Comparison of ENCODE assay signal across 32 cellular contexts in the genomic region with DNA sequence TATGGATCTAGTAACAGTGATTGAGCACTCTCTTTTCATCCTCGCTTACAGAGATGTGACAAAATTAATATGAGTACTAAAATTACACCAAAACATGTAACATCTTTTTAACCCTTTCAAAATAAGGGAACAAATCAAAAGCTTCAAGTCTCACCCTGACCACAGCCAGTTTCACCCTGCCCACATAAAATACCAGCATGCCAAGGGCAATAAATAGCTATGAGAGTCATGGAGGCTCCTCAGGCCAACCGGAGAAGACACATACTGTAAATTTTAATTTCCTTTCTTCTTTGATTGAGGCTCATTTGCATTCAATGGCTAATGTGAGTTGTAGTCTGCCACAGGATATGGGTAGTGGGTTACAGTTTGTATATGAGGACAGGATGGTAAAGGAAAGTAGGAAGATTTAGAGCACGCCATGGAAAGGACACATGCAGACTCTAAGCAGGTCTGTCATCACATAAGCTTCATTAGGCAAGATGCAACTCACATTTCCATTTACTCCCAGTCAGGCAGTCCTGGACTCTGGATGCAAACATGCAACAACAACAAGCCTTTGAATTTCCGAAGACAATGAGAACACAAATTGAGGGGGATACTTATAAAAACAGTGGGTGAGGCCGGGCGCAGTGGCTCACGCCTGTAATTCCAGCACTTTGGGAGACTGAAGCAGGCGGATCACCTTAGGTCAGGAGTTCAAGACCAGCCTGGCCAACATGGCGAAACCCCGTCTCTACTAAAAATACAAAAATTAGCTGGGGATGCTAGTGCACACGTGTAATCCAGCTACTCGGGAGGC. TPM values are rescaled to one million over a fixed set of nuclear protein-coding genes. Genes with fewer than 3 reads are reported as not detected.
DNase-seq lines count a peak whose midpoint lies in the region; ATAC-seq and TF ChIP-seq lines count a peak whose summit lies in the region.
"Had no signal": no experiment of that assay in that cellular context is flagged by ENCODE, and none has a peak within 500 bp of the region (broad histone marks: within the 10 kb centered on the region; RNA-seq: fewer than 3 reads in every experiment).

No MANE protein-coding gene starts in this region.

- H3K36me3 Mint-ChIP-seq in activated T-helper 1 cell treated with anti-CD3 and anti-CD28 coated beads, Interleukin-12 subunit alpha, Interleukin-12 subunit beta, Interleukin-2, Interleukin-4 antibody, amounts not matched to agents 30 ng/mL and 10 ng/mL and 1 ng/mL, durations not matched to agents 14 hours and 24 hours and 36 hours (ENCODE audit: low read depth): peaks cover 21% of the 10 kb centered on the region
- H3K36me3 Mint-ChIP-seq in stimulated activated naive B cell treated with anti-CD40 and anti-IgM and Interleukin-4, amounts not matched to agents 10 μg/mL and 1 μg/mL and 100 μg/mL, for 72 hours: peaks cover 4 to 13% of the 10 kb centered on the region in 2 donors
- H3K36me3 Mint-ChIP-seq in naive thymus-derived CD8-positive, alpha-beta T cell: no peaks in the 10 kb centered on the region

- peak; percentile 47 for DNase-seq in activated CD8-positive, alpha-beta memory T cell treated with anti-CD3 and anti-CD28 coated beads for 24 hours
- no peak for DNase-seq in activated CD8-positive, alpha-beta memory T cell treated with anti-CD3 and anti-CD28 coated beads, Interleukin-2, amount 50 U/mL, for 4 hours
- no peak for DNase-seq in activated T-helper 1 cell treated with anti-CD3 and anti-CD28 coated beads, Interleukin-12 subunit alpha, Interleukin-12 subunit beta, Interleukin-2, Interleukin-4 antibody, amounts not matched to agents 30 ng/mL and 10 ng/mL and 1 ng/mL, durations not matched to agents 14 hours and 24 hours and 36 hours (ENCODE audit: low spot score)
- no peak for DNase-seq in stimulated activated naive B cell treated with anti-CD40 and anti-IgM and Interleukin-4, amounts not matched to agents 10 μg/mL and 1 μg/mL and 100 μg/mL, for 72 hours
- no peak for DNase-seq in naive thymus-derived CD8-positive, alpha-beta T cell
- no peak for DNase-seq in NCI-H1694 (lab: John Stamatoyannopoulos, UW)
- DNase-seq: activated effector memory CD4-positive, alpha-beta T cell treated with Interleukin-2 at 50 U/mL for 16 hours; adrenal gland; CD8-positive, alpha-beta memory T cell; cerebellar nuclear complex; esophagus squamous epithelium; foreskin melanocyte; H9; IMR-90; NCI-H1417 treated with DMSO at 0.1 percent for 48 hours; NCI-H446; NCI-H774; psoas muscle; RPMI8226; sigmoid colon; stimulated activated naive CD4-positive, alpha-beta T cell treated with Interleukin-2 at 50 U/mL for 16 hours had no signal

- POLR2A ChIA-PET in naive thymus-derived CD8-positive, alpha-beta T cell (lab: Charles Lee): no interaction called here

- H3K9me3 Mint-ChIP-seq in activated T-helper 1 cell treated with anti-CD3 and anti-CD28 coated beads, Interleukin-12 subunit alpha, Interleukin-12 subunit beta, Interleukin-2, Interleukin-4 antibody, amounts not matched to agents 30 ng/mL and 10 ng/mL and 1 ng/mL, durations not matched to agents 14 hours and 24 hours and 36 hours: no peaks in the 10 kb centered on the region
- no peaks in the 10 kb centered on the region for H3K9me3 Mint-ChIP-seq in stimulated activated naive B cell treated with anti-CD40 and anti-IgM and Interleukin-4, amounts not matched to agents 10 μg/mL and 1 μg/mL and 100 μg/mL, for 72 hours
- H3K9me3 Mint-ChIP-seq in naive thymus-derived CD8-positive, alpha-beta T cell: no peaks in the 10 kb centered on the region
- H3K9me3 Mint-ChIP-seq: brain; CD8-positive, alpha-beta memory T cell; H9; neural progenitor cell had no signal

- peak overlapping the region; percentile 49 for H3K27ac Mint-ChIP-seq in activated T-helper 1 cell treated with anti-CD3 and anti-CD28 coated beads, Interleukin-12 subunit alpha, Interleukin-12 subunit beta, Interleukin-2, Interleukin-4 antibody, amounts not matched to agents 30 ng/mL and 10 ng/mL and 1 ng/mL, durations not matched to agents 14 hours and 24 hours and 36 hours
- no peak overlapping the region for H3K27ac Mint-ChIP-seq in stimulated activated naive B cell treated with anti-CD40 and anti-IgM and Interleukin-4, amounts not matched to agents 10 μg/mL and 1 μg/mL and 100 μg/mL, for 72 hours
- H3K27ac Mint-ChIP-seq in naive thymus-derived CD8-positive, alpha-beta T cell: no peak overlapping the region

- H3K4me1 Mint-ChIP-seq in activated T-helper 1 cell treated with anti-CD3 and anti-CD28 coated beads, Interleukin-12 subunit alpha, Interleukin-12 subunit beta, Interleukin-2, Interleukin-4 antibody, amounts not matched to agents 30 ng/mL and 10 ng/mL and 1 ng/mL, durations not matched to agents 14 hours and 24 hours and 36 hours (ENCODE audit: low read depth): peaks cover 34% of the 10 kb centered on the region
- H3K4me1 Mint-ChIP-seq in stimulated activated naive B cell treated with anti-CD40 and anti-IgM and Interleukin-4, amounts not matched to agents 10 μg/mL and 1 μg/mL and 100 μg/mL, for 72 hours: peaks cover 27 to 37% of the 10 kb centered on the region in 2 donors
- peaks cover 7 to 45% (median 23%) of the 10 kb centered on the region in 4 donors for H3K4me1 Mint-ChIP-seq in naive thymus-derived CD8-positive, alpha-beta T cell
- H3K4me1 Mint-ChIP-seq: brain, neural progenitor cell had no signal

- no peaks in the 10 kb centered on the region for H3K27me3 Mint-ChIP-seq in activated T-helper 1 cell treated with anti-CD3 and anti-CD28 coated beads, Interleukin-12 subunit alpha, Interleukin-12 subunit beta, Interleukin-2, Interleukin-4 antibody, amounts not matched to agents 30 ng/mL and 10 ng/mL and 1 ng/mL, durations not matched to agents 14 hours and 24 hours and 36 hours (ENCODE audit: insufficient read depth)
- peaks cover 0 to 5% of the 10 kb centered on the region in 2 donors for H3K27me3 Mint-ChIP-seq in stimulated activated naive B cell treated with anti-CD40 and anti-IgM and Interleukin-4, amounts not matched to agents 10 μg/mL and 1 μg/mL and 100 μg/mL, for 72 hours
- H3K27me3 Mint-ChIP-seq in naive thymus-derived CD8-positive, alpha-beta T cell: peaks cover 0 to 2% (median 0%) of the 10 kb centered on the region in 5 donors
- H3K27me3 Mint-ChIP-seq: brain; CD8-positive, alpha-beta memory T cell had no signal

- no peak overlapping the region for H3K4me3 Mint-ChIP-seq in activated T-helper 1 cell treated with anti-CD3 and anti-CD28 coated beads, Interleukin-12 subunit alpha, Interleukin-12 subunit beta, Interleukin-2, Interleukin-4 antibody, amounts not matched to agents 30 ng/mL and 10 ng/mL and 1 ng/mL, durations not matched to agents 14 hours and 24 hours and 36 hours
- no peak overlapping the region for H3K4me3 Mint-ChIP-seq in stimulated activated naive B cell treated with anti-CD40 and anti-IgM and Interleukin-4, amounts not matched to agents 10 μg/mL and 1 μg/mL and 100 μg/mL, for 72 hours
- H3K4me3 Mint-ChIP-seq in naive thymus-derived CD8-positive, alpha-beta T cell: no peak overlapping the region
- H3K4me3 Mint-ChIP-seq: brain; CD8-positive, alpha-beta memory T cell; H9; neural progenitor cell had no signal

- intact Hi-C loops in activated T-helper 1 cell treated with anti-CD3 and anti-CD28 coated beads, Interleukin-12 subunit alpha, Interleukin-12 subunit beta, Interleukin-2, Interleukin-4 antibody, amounts not matched to agents 30 ng/mL and 10 ng/mL and 1 ng/mL, durations not matched to agents 14 hours and 24 hours and 36 hours (cut with micrococcal nuclease): no loop called here

- ATAC-seq in HG03432 (IDR thresholded peaks at IDR 0.05; ENCODE audit: unreplicated experiment) (peak; percentile 35), SK-N-SH treated with all-trans-retinoic acid at 6 μM for 48 hours (no peak)
- peak; percentile 69 to 71 for ATAC-seq in stimulated activated naive B cell treated with anti-CD40 and anti-IgM and Interleukin-4, amounts not matched to agents 10 μg/mL and 1 μg/mL and 100 μg/mL, for 72 hours (replicated peaks)
- no peak for ATAC-seq in naive thymus-derived CD8-positive, alpha-beta T cell
- ATAC-seq: activated CD4-positive, CD25-positive, alpha-beta regulatory T cell treated with anti-CD3 and anti-CD28 coated beads, Interleukin-2, amount 50 U/mL, for 24 hours; psoas muscle had no signal

TF ChIP-seq in SK-N-SH treated with all-trans-retinoic acid at 6 μM for 48 hours, 23 proteins besides CTCF, POLR2A, EP300 and RAD21 (continues in another document):
- TF ChIP-seq TOX (CRISPR knock-in tag; IDR thresholded peaks at IDR 0.05; ENCODE audit: borderline replicate concordance): no peak

RNA-seq across cellular contexts. Expression of gene IL4, which starts 11.3 kb away (rescaled TPM):
- total RNA-seq in activated T-helper 1 cell treated with anti-CD3 and anti-CD28 coated beads, Interleukin-12 subunit alpha, Interleukin-12 subunit beta, Interleukin-2, Interleukin-4 antibody, amounts not matched to agents 30 ng/mL and 10 ng/mL and 1 ng/mL, durations not matched to agents 14 hours and 24 hours and 36 hours: 56.9 and 57.1 TPM in 2 replicates
- not detected for total RNA-seq in naive thymus-derived CD8-positive, alpha-beta T cell
- polyA plus RNA-seq in naive thymus-derived CD8-positive, alpha-beta T cell: not detected
- total RNA-seq: A673, adrenal gland, dermis microvascular lymphatic vessel endothelial cell, esophagus squamous epithelium, H9, IMR-90, lung, mononuclear cell, psoas muscle, sigmoid colon, SJSA1, thoracic aorta had no signal
- polyA plus RNA-seq: adrenal gland; CD8-positive, alpha-beta memory T cell; IMR-90; lung; psoas muscle; sigmoid colon had no signal

RNA-seq across cellular contexts. Expression of gene IL13, which starts 27.1 kb away (rescaled TPM):
- 294 and 308 TPM in 2 replicates for total RNA-seq in activated T-helper 1 cell treated with anti-CD3 and anti-CD28 coated beads, Interleukin-12 subunit alpha, Interleukin-12 subunit beta, Interleukin-2, Interleukin-4 antibody, amounts not matched to agents 30 ng/mL and 10 ng/mL and 1 ng/mL, durations not matched to agents 14 hours and 24 hours and 36 hours
- total RNA-seq in naive thymus-derived CD8-positive, alpha-beta T cell: under 1 TPM in 1 of 2 experiments, not detected in 1; 0.31 TPM
- polyA plus RNA-seq in naive thymus-derived CD8-positive, alpha-beta T cell: not detected
- total RNA-seq: A673, dermis microvascular lymphatic vessel endothelial cell, esophagus squamous epithelium, H9, IMR-90, lung, psoas muscle, sigmoid colon, SJSA1 had no signal
- polyA plus RNA-seq: CD8-positive, alpha-beta memory T cell; IMR-90; psoas muscle had no signal

RNA-seq across cellular contexts. Expression of gene KIF3A, which starts 52.2 kb away (rescaled TPM):
- total RNA-seq in activated T-helper 1 cell treated with anti-CD3 and anti-CD28 coated beads, Interleukin-12 subunit alpha, Interleukin-12 subunit beta, Interleukin-2, Interleukin-4 antibody, amounts not matched to agents 30 ng/mL and 10 ng/mL and 1 ng/mL, durations not matched to agents 14 hours and 24 hours and 36 hours: 58.5 and 66.9 TPM in 2 replicates
- 10 to 100 TPM; 15.1 to 16.9 TPM for total RNA-seq in naive thymus-derived CD8-positive, alpha-beta T cell
- 10 to 100 TPM in 2 of 3 donors, 1 to 10 TPM in 1; 8.5 to 13.5 (median 11.5) TPM for polyA plus RNA-seq in naive thymus-derived CD8-positive, alpha-beta T cell

Comparison
In these comparisons a context has a peak if more than half of its experiments do, and no peak if none do; other contexts are left out.
1. ATAC-seq: peak in HG03432 (single experiment) and stimulated activated naive B cell treated with anti-CD40 and anti-IgM and Interleukin-4, amounts not matched to agents 10 μg/mL and 1 μg/mL and 100 μg/mL, for 72 hours (2 of 2); none in naive thymus-derived CD8-positive, alpha-beta T cell (0 of 2) and SK-N-SH treated with all-trans-retinoic acid at 6 μM for 48 hours (single experiment).
2. RNA of gene IL4, which starts 11.3 kb away (total RNA-seq): 56.9 to 57.1 TPM in activated T-helper 1 cell treated with anti-CD3 and anti-CD28 coated beads, Interleukin-12 subunit alpha, Interleukin-12 subunit beta, Interleukin-2, Interleukin-4 antibody, amounts not matched to agents 30 ng/mL and 10 ng/mL and 1 ng/mL, durations not matched to agents 14 hours and 24 hours and 36 hours; not detected in naive thymus-derived CD8-positive, alpha-beta T cell; every median in the first group is over 10 times any median in the second.
3. RNA of gene IL13, which starts 27.1 kb away (total RNA-seq): 294 to 308 TPM in activated T-helper 1 cell treated with anti-CD3 and anti-CD28 coated beads, Interleukin-12 subunit alpha, Interleukin-12 subunit beta, Interleukin-2, Interleukin-4 antibody, amounts not matched to agents 30 ng/mL and 10 ng/mL and 1 ng/mL, durations not matched to agents 14 hours and 24 hours and 36 hours; 0.31 TPM in naive thymus-derived CD8-positive, alpha-beta T cell; every median in the first group is over 100 times any median in the second.